Comparison of ENCODE assay signal across 21 cellular contexts in genomic region chr4:48227662-48228061, GRCh38. TPM values are rescaled to one million over a fixed set of nuclear protein-coding genes. Genes with fewer than 3 reads are reported as not detected.
DNase-seq lines count a peak whose midpoint lies in the region; ATAC-seq and TF ChIP-seq lines count a peak whose summit lies in the region.
"Had no signal": no experiment of that assay in that cellular context is flagged by ENCODE, and none has a peak within 500 bp of the region (broad histone marks: within the 10 kb centered on the region; RNA-seq: fewer than 3 reads in every experiment).

No MANE protein-coding gene starts in this region.

- no peak overlapping the region for H3K27ac Mint-ChIP-seq in activated CD4-positive, alpha-beta memory T cell treated with anti-CD3 and anti-CD28 coated beads, Interleukin-2, amount 10 ng/mL, durations not matched to agents 7 days and 5 days
- H3K27ac Mint-ChIP-seq: activated CD4-positive, alpha-beta T cell treated with anti-CD3 and anti-CD28 coated beads for 36 hours; nephron progenitor cell had no signal

- peak; percentile 50 for ATAC-seq in GM19328 (IDR thresholded peaks at IDR 0.05; ENCODE audit: unreplicated experiment)
- peak; percentile 49 for ATAC-seq in HG03025 (IDR thresholded peaks at IDR 0.05; ENCODE audit: low FRiP score, unreplicated experiment)
- ATAC-seq in sciatic nerve, result no peak
- ATAC-seq: activated CD4-positive, alpha-beta T cell treated with anti-CD3 and anti-CD28 coated beads for 36 hours; PC-3 had no signal

- H3K27me3 ChIP-seq in ovary, result no peaks in the 10 kb centered on the region
- no peaks in the 10 kb centered on the region for H3K27me3 ChIP-seq in uterus
- H3K27me3 ChIP-seq: esophagus squamous epithelium, hepatocyte, right lobe of liver had no signal

- POLR2A ChIA-PET in activated CD4-positive, alpha-beta memory T cell treated with anti-CD3 and anti-CD28 coated beads, Interleukin-2, amount 10 ng/mL, durations not matched to agents 7 days and 5 days (lab: Charles Lee), result no interaction called here

- no peak for TF ChIP-seq EP300 in ovary (IDR thresholded peaks at IDR 0.05)

- WGBS in ovary, 3 donors, result 85 to 93% (median 92%) methylated on average over 4 of the region's 4 CpGs

- intact Hi-C loops in ovary (cut with DNase I) (no loop called here), uterus (cut with DNase I; ENCODE audit: low total_unique reads) (no loop called here), sciatic nerve (cut with DNase I) (no loop called here)

- CTCF ChIA-PET in activated CD4-positive, alpha-beta memory T cell treated with anti-CD3 and anti-CD28 coated beads, Interleukin-2, amount 10 ng/mL, durations not matched to agents 7 days and 5 days (lab: Charles Lee), result interaction anchor here (1.3 kb wide), 1 partner anchor 47 kb away, joined by 5 read pairs; no protein-coding TSS in a partner anchor

- no peaks in the 10 kb centered on the region for H3K4me1 Mint-ChIP-seq in activated CD4-positive, alpha-beta memory T cell treated with anti-CD3 and anti-CD28 coated beads, Interleukin-2, amount 10 ng/mL, durations not matched to agents 7 days and 5 days

- TF ChIP-seq POLR2A in ovary (IDR thresholded peaks at IDR 0.05) (no peak), uterus (IDR thresholded peaks at IDR 0.05) (no peak)

- no peaks in the 10 kb centered on the region for H3K4me1 ChIP-seq in ovary (ENCODE audit: insufficient read depth)
- no peaks in the 10 kb centered on the region for H3K4me1 ChIP-seq in uterus
- H3K4me1 ChIP-seq: left ventricle myocardium inferior had no signal

- no peaks in the 10 kb centered on the region for H3K36me3 ChIP-seq in ovary
- no peaks in the 10 kb centered on the region for H3K36me3 ChIP-seq in uterus
- H3K36me3 ChIP-seq: esophagus squamous epithelium, left ventricle myocardium inferior, right lobe of liver had no signal

- H3K27ac ChIP-seq in ovary (no peak overlapping the region), uterus (no peak overlapping the region)
- H3K27ac ChIP-seq: C4-2B, coronary artery, esophagus squamous epithelium, hepatocyte, left ventricle myocardium inferior, right lobe of liver had no signal

- peak; percentile 55 for DNase-seq in RPMI7951 (ENCODE audit: low read depth)
- peak; percentile 22 for DNase-seq in myocyte (ENCODE audit: low read depth)
- no peak for DNase-seq in ovary
- no peak for DNase-seq in activated CD4-positive, alpha-beta memory T cell treated with anti-CD3 and anti-CD28 coated beads, Interleukin-2, amount 10 ng/mL, durations not matched to agents 7 days and 5 days
- DNase-seq in uterus, result no peak
- DNase-seq in sciatic nerve (ENCODE audit: low spot score), result no peak
- DNase-seq: activated CD4-positive, alpha-beta T cell treated with anti-CD3 and anti-CD28 coated beads for 36 hours; aorta; esophagus squamous epithelium; GOT3; left ventricle myocardium inferior; NCI-H226; nephron progenitor cell; PC-3; right lobe of liver; stimulated activated naive CD4-positive, alpha-beta T cell treated with Interleukin-2 at 50 U/mL for 16 hours had no signal

- H3K4me3 ChIP-seq in ovary, result no peak overlapping the region
- H3K4me3 ChIP-seq in uterus, result no peak overlapping the region
- H3K4me3 ChIP-seq: coronary artery, esophagus squamous epithelium, hepatocyte, left ventricle myocardium inferior, right lobe of liver had no signal

- H3K9me3 ChIP-seq in ovary (no peaks in the 10 kb centered on the region), uterus (no peaks in the 10 kb centered on the region)
- H3K9me3 ChIP-seq: esophagus squamous epithelium, left ventricle myocardium inferior, right lobe of liver had no signal

- TF ChIP-seq CTCF in ovary (IDR thresholded peaks at IDR 0.05) (no peak), uterus (IDR thresholded peaks at IDR 0.05) (no peak)

- no peaks in the 10 kb centered on the region for H3K27me3 Mint-ChIP-seq in activated CD4-positive, alpha-beta memory T cell treated with anti-CD3 and anti-CD28 coated beads, Interleukin-2, amount 10 ng/mL, durations not matched to agents 7 days and 5 days
- H3K27me3 Mint-ChIP-seq: activated CD4-positive, alpha-beta T cell treated with anti-CD3 and anti-CD28 coated beads for 36 hours had no signal

- no peaks in the 10 kb centered on the region for H3K9me3 Mint-ChIP-seq in activated CD4-positive, alpha-beta memory T cell treated with anti-CD3 and anti-CD28 coated beads, Interleukin-2, amount 10 ng/mL, durations not matched to agents 7 days and 5 days
- H3K9me3 Mint-ChIP-seq: nephron progenitor cell had no signal

- H3K36me3 Mint-ChIP-seq in activated CD4-positive, alpha-beta memory T cell treated with anti-CD3 and anti-CD28 coated beads, Interleukin-2, amount 10 ng/mL, durations not matched to agents 7 days and 5 days (ENCODE audit: low read depth), result no peaks in the 10 kb centered on the region

- H3K4me3 Mint-ChIP-seq in activated CD4-positive, alpha-beta memory T cell treated with anti-CD3 and anti-CD28 coated beads, Interleukin-2, amount 10 ng/mL, durations not matched to agents 7 days and 5 days, result no peak overlapping the region
- H3K4me3 Mint-ChIP-seq: activated CD4-positive, alpha-beta T cell treated with anti-CD3 and anti-CD28 coated beads for 36 hours; nephron progenitor cell had no signal

RNA-seq across cellular contexts. Expression of gene TEC, which starts 42.0 kb away (rescaled TPM):
- total RNA-seq in RPMI7951 (2014; rRNA removed; shearing (Covaris generic)), result 3.6 and 3.8 TPM in 2 replicates
- total RNA-seq in myocyte (2.9 and 3.0 TPM in 2 replicates), ovary (1 to 10 TPM in 4 of 7 donors, under 1 TPM in 3; 0.43 to 4.0 (median 1.4) TPM), uterus (1 to 10 TPM in 3 of 4 donors, under 1 TPM in 1; under 0.01 to 6.8 (median 2.6) TPM), sciatic nerve (5.3 TPM)
- polyA plus RNA-seq in myocyte (2012), result 2.6 TPM
- polyA plus RNA-seq in ovary, result 1 to 10 TPM in 1 of 2 donors, under 1 TPM in 1; 0.67 to 1.5 TPM
- total RNA-seq in activated CD4-positive, alpha-beta memory T cell treated with anti-CD3 and anti-CD28 coated beads, Interleukin-2, amount 10 ng/mL, durations not matched to agents 7 days and 5 days, result under 1 TPM; 0.60 to 0.80 TPM

Comparison
In these comparisons a context has a peak if more than half of its experiments do, and no peak if none do; other contexts are left out.
1. DNase-seq: peak in RPMI7951 (single experiment) and myocyte (single experiment); none in ovary (0 of 5), activated CD4-positive, alpha-beta memory T cell treated with anti-CD3 and anti-CD28 coated beads, Interleukin-2, amount 10 ng/mL, durations not matched to agents 7 days and 5 days (single experiment), uterus (0 of 2) and sciatic nerve (single experiment).